In genomic region chr6:27755768-27756167, GRCh38 we compare ENCODE assay signal across 23 cellular contexts.
DNase-seq lines count a peak whose midpoint lies in the region; ATAC-seq and TF ChIP-seq lines count a peak whose summit lies in the region.
"Had no signal": no experiment of that assay in that cellular context is flagged by ENCODE, and none has a peak within 500 bp of the region (broad histone marks: within the 10 kb centered on the region; RNA-seq: fewer than 3 reads in every experiment).

No MANE protein-coding gene starts in this region.

- no peak overlapping the region for H3K4me2 ChIP-seq in neuronal stem cell (ENCODE audit: insufficient read depth, low read length, poor library complexity, severe bottlenecking)
- H3K4me2 ChIP-seq: GM23338, smooth muscle cell had no signal

- H3K27me3 Mint-ChIP-seq in T-helper 17 cell = no peaks in the 10 kb centered on the region

- H3K9me3 ChIP-seq in T-helper 17 cell (ENCODE audit: control insufficient read depth, low read length, poor library complexity, severe bottlenecking) (no peaks in the 10 kb centered on the region), neuronal stem cell (replicated peaks in 1 of 2; ENCODE audit: control insufficient read depth in 2 of 2, insufficient read depth in 1 of 2, low read depth in 1 of 2, low read length in 2 of 2) (no peaks in the 10 kb centered on the region)
- H3K9me3 ChIP-seq: MG63 had no signal

- no peaks in the 10 kb centered on the region for H3K36me3 ChIP-seq in neuronal stem cell (replicated peaks in 1 of 2; ENCODE audit: control insufficient read depth in 2 of 2, insufficient read depth in 2 of 2, low read length in 2 of 2)
- H3K36me3 ChIP-seq: brain microvascular endothelial cell, MG63, WERI-Rb-1 had no signal

- no peak overlapping the region for H3K18ac ChIP-seq in neuronal stem cell (ENCODE audit: low read length)

- no peak overlapping the region for H3K14ac ChIP-seq in neuronal stem cell (ENCODE audit: low read length)

- no peak overlapping the region for H2AK5ac ChIP-seq in neuronal stem cell (ENCODE audit: low read depth, low read length)

- H3K4me3 ChIP-seq in neuronal stem cell (ENCODE audit: low read length in 2 of 2) = no peak overlapping the region
- H3K4me3 ChIP-seq: GM23338, MG63, smooth muscle cell had no signal

- H3K4me1 Mint-ChIP-seq in T-helper 17 cell = peaks cover 32% of the 10 kb centered on the region

- peak overlapping the region; percentile 65 for H4K91ac ChIP-seq in neuronal stem cell (ENCODE audit: low read depth, low read length, poor library complexity)

- H2BK120ac ChIP-seq in neuronal stem cell (ENCODE audit: low read depth, low read length) = no peak overlapping the region

- no peak overlapping the region for H3K4me3 Mint-ChIP-seq in T-helper 17 cell

- H2BK12ac ChIP-seq in neuronal stem cell (ENCODE audit: low read length) = no peak overlapping the region

- TF ChIP-seq CTCF in GM10266 (IDR thresholded peaks at IDR 0.05; ENCODE audit: control insufficient read depth, insufficient read depth, low read depth, missing control alignments) = no peak

- H3K79me1 ChIP-seq in neuronal stem cell (ENCODE audit: low read depth, low read length) = no peaks in the 10 kb centered on the region

- peaks cover 0 to 6% of the 10 kb centered on the region in 2 donors for H3K4me1 ChIP-seq in neuronal stem cell (ENCODE audit: control insufficient read depth in 2 of 2, insufficient read depth in 1 of 2, low read depth in 1 of 2, low read length in 2 of 2)

- H2BK5ac ChIP-seq in neuronal stem cell (ENCODE audit: low read length) = no peak overlapping the region

- H3K9ac ChIP-seq in neuronal stem cell (ENCODE audit: low read depth, low read length, poor library complexity) = no peak overlapping the region

- ATAC-seq in T-helper 17 cell = no peak
- no peak for ATAC-seq in HG03469 (IDR thresholded peaks at IDR 0.05; ENCODE audit: unreplicated experiment)
- ATAC-seq in SK-N-SH treated with all-trans-retinoic acid at 6 μM for 48 hours = no peak
- ATAC-seq: esophagus mucosa; GM23338; Right ventricle myocardium inferior; stimulated activated naive CD8-positive, alpha-beta T cell treated with anti-CD3 and anti-CD28 coated beads, Interleukin-15, Interleukin-2, amounts not matched to agents 100 U/mL and 50 U/mL, for 24 hours had no signal

- H4K8ac ChIP-seq in neuronal stem cell (ENCODE audit: low read depth, low read length) = no peak overlapping the region

- no peak overlapping the region for H3K27ac ChIP-seq in neuronal stem cell (replicated peaks; ENCODE audit: low read length)
- H3K27ac ChIP-seq: brain microvascular endothelial cell, WERI-Rb-1 had no signal

- no peak overlapping the region for H3K23ac ChIP-seq in neuronal stem cell (ENCODE audit: low read depth, low read length, poor library complexity)

- WGBS in neuronal stem cell (ENCODE audit: extremely low coverage in 2 of 2, insufficient read length in 2 of 2, insufficient replicate concordance in 1 of 2), 2 donors = no CpG with 5 or more reads among the region's 4 CpGs

- H2BK15ac ChIP-seq in neuronal stem cell (ENCODE audit: low read length) = no peak overlapping the region

- no peak overlapping the region for H2AFZ ChIP-seq in neuronal stem cell (ENCODE audit: low read length)
- H2AFZ ChIP-seq: GM23338 had no signal

- DNase-seq in GDM1 (lab: John Stamatoyannopoulos, UW) (peak; percentile 5), MV-4-11 (lab: John Stamatoyannopoulos, UW) (peak; percentile 96), T-helper 17 cell (no peak), neuronal stem cell (ENCODE audit: low spot score) (no peak), GM10266 (ENCODE audit: extremely low spot score) (no peak)
- DNase-seq: activated CD8-positive, alpha-beta memory T cell treated with anti-CD3 and anti-CD28 coated beads, Interleukin-2, amount 50 U/mL, for 4 hours; activated effector memory CD4-positive, alpha-beta T cell treated with Interleukin-2 at 50 U/mL for 16 hours; brain microvascular endothelial cell; DMS79; effector memory CD4-positive, alpha-beta T cell; foreskin melanocyte; MG63; NCI-H1694 treated with DMSO at 0.1 percent for 48 hours; stimulated activated CD4-positive, alpha-beta T cell treated with anti-CD3 and anti-CD28 coated beads, Interleukin-4, amount 100 ng/mL, for 24 hours; stimulated activated naive CD8-positive, alpha-beta T cell treated with anti-CD3 and anti-CD28 coated beads, Interleukin-15, Interleukin-2, amounts not matched to agents 100 U/mL and 50 U/mL, for 24 hours; T-helper 1 cell; WERI-Rb-1 had no signal

- no peaks in the 10 kb centered on the region for H3K36me3 Mint-ChIP-seq in T-helper 17 cell (ENCODE audit: low read depth)

- H3K27me3 ChIP-seq in neuronal stem cell (ENCODE audit: control insufficient read depth in 3 of 3, insufficient read depth in 3 of 3, low read depth in 1 of 3, low read length in 3 of 3) = peaks cover 0 to 28% (median 0%) of the 10 kb centered on the region in 3 experiments
- H3K27me3 ChIP-seq: brain microvascular endothelial cell, MG63 had no signal

- H3K4ac ChIP-seq in neuronal stem cell (ENCODE audit: low read length) = no peak overlapping the region

- peak overlapping the region; percentile 86 for H3K27ac Mint-ChIP-seq in T-helper 17 cell
- H3K27ac Mint-ChIP-seq: GM23338 had no signal

TF ChIP-seq in SK-N-SH treated with all-trans-retinoic acid at 6 μM for 48 hours, 23 proteins besides CTCF, POLR2A, EP300 and RAD21:
- TF ChIP-seq TOX (CRISPR knock-in tag; IDR thresholded peaks at IDR 0.05; ENCODE audit: borderline replicate concordance) (no peak), POU6F1 (CRISPR knock-in tag; IDR thresholded peaks at IDR 0.05; ENCODE audit: borderline replicate concordance, low read depth) (no peak), TCF4 (CRISPR knock-in tag; IDR thresholded peaks at IDR 0.05; ENCODE audit: borderline replicate concordance) (no peak), ZNF8 (CRISPR knock-in tag; IDR thresholded peaks at IDR 0.05) (no peak), ZNF565 (CRISPR knock-in tag; conservative IDR thresholded peaks at IDR 0.05; ENCODE audit: low read depth) (no peak)
TF ChIP-seq in SK-N-SH treated with all-trans-retinoic acid at 6 μM for 48 hours: peak in this region for 0.

Comparison
In these comparisons a context has a peak if more than half of its experiments do, and no peak if none do; other contexts are left out.
1. DNase-seq: peak in GDM1 (single experiment) and MV-4-11 (single experiment); none in T-helper 17 cell (0 of 3), neuronal stem cell (single experiment) and GM10266 (single experiment).